9 cellular contexts compared by ENCODE assay signal in genomic region chr12:121781751-121782615, GRCh38. TPM values are rescaled to one million over a fixed set of nuclear protein-coding genes. Genes with fewer than 3 reads are reported as not detected.
A peak's percentile ranks its signal among the peaks of the same experiment; 100 is the strongest.
DNase-seq lines count a peak whose midpoint lies in the region; ATAC-seq and TF ChIP-seq lines count a peak whose summit lies in the region.
"Had no signal": no experiment of that assay in that cellular context is flagged by ENCODE, and none has a peak within 500 bp of the region (broad histone marks: within the 10 kb centered on the region; RNA-seq: fewer than 3 reads in every experiment).

No MANE protein-coding gene starts in this region.

- no peak overlapping the region for H3K4me3 Mint-ChIP-seq in mesothelial cell of epicardium

- H3K36me3 Mint-ChIP-seq in mesothelial cell of epicardium: no peaks in the 10 kb centered on the region

- H3K27me3 ChIP-seq in NT2/D1 (ENCODE audit: insufficient read depth, insufficient read length): no peaks in the 10 kb centered on the region
- no peaks in the 10 kb centered on the region for H3K27me3 ChIP-seq in breast epithelium

- peaks cover 29% of the 10 kb centered on the region for H3K4me1 ChIP-seq in NT2/D1 (ENCODE audit: insufficient read depth, insufficient read length)
- no peaks in the 10 kb centered on the region for H3K4me1 ChIP-seq in breast epithelium

- peak overlapping the region; percentile 74 for H3K27ac Mint-ChIP-seq in mesothelial cell of epicardium

- H3K9me3 ChIP-seq in NT2/D1 (ENCODE audit: insufficient read depth, low read length): no peaks in the 10 kb centered on the region
- no peaks in the 10 kb centered on the region for H3K9me3 ChIP-seq in breast epithelium

- no peak overlapping the region for H3K4me3 ChIP-seq in NT2/D1 (ENCODE audit: insufficient read length, low read depth)
- H3K4me3 ChIP-seq in breast epithelium: no peak overlapping the region

- peak; percentile 47 for ATAC-seq in GM21619 (IDR thresholded peaks at IDR 0.05; ENCODE audit: unreplicated experiment)

- peak; percentile 67 for DNase-seq in DMS 273 (lab: John Stamatoyannopoulos, UW; ENCODE audit: unreplicated experiment)
- no peak for DNase-seq in NT2/D1 (ENCODE audit: low read depth, low spot score)
- DNase-seq in astrocyte of the hippocampus (ENCODE audit: low read depth, low spot score): peak; percentile 43
- DNase-seq in mesothelial cell of epicardium (ENCODE audit: low spot score in 2 of 2, unreplicated experiment in 2 of 2): no peak
- DNase-seq in C1 segment of cervical spinal cord (lab: John Stamatoyannopoulos, UW): no peak
- no peak for DNase-seq in KG1 (lab: John Stamatoyannopoulos, UW)
- DNase-seq in breast epithelium (ENCODE audit: low spot score in 2 of 2): no peak

- H3K9me3 Mint-ChIP-seq in mesothelial cell of epicardium: no peaks in the 10 kb centered on the region

- TF ChIP-seq CTCF in mesothelial cell of epicardium (IDR thresholded peaks at IDR 0.05; ENCODE audit: unreplicated experiment) (no peak), breast epithelium (IDR thresholded peaks at IDR 0.05) (no peak)

- intact Hi-C loops in breast epithelium (cut with DNase I; ENCODE audit: low total_unique reads): no loop called here

- peaks cover 13% of the 10 kb centered on the region for H3K4me1 Mint-ChIP-seq in mesothelial cell of epicardium

- H3K27me3 Mint-ChIP-seq in mesothelial cell of epicardium (ENCODE audit: low read depth): no peaks in the 10 kb centered on the region

- H3K36me3 ChIP-seq in NT2/D1 (ENCODE audit: insufficient read depth, insufficient read length, low read length) (peaks cover 45% of the 10 kb centered on the region), breast epithelium (no peaks in the 10 kb centered on the region)

- TF ChIP-seq POLR2A in breast epithelium (IDR thresholded peaks at IDR 0.05): no peak

- H3K9ac ChIP-seq in NT2/D1 (ENCODE audit: insufficient read length, low read depth): peak overlapping the region; percentile 57

- H3K27ac ChIP-seq in breast epithelium: peak overlapping the region in 1 of 2 donors; percentile 71
- H3K27ac ChIP-seq: HL-60 had no signal

RNA-seq across cellular contexts. Expression of gene RHOF, which starts 11.5 kb away (rescaled TPM):
- total RNA-seq in mesothelial cell of epicardium (33.0 to 37.8 TPM (median 33.8 TPM) in 3 replicates), breast epithelium (10 to 100 TPM in 2 of 3 donors, 1 to 10 TPM in 1; 5.8 to 13.1 (median 12.0) TPM)

RNA-seq across cellular contexts. Expression of gene SETD1B, which starts 21.8 kb away (rescaled TPM):
- total RNA-seq in mesothelial cell of epicardium (26.5 to 27.2 TPM (median 26.8 TPM) in 3 replicates), breast epithelium (1 to 10 TPM; 4.2 to 7.9 (median 6.1) TPM)

Comparison
In these comparisons a context has a peak if more than half of its experiments do, and no peak if none do; other contexts are left out.
1. DNase-seq: peak in DMS 273 (single experiment) and astrocyte of the hippocampus (single experiment); none in NT2/D1 (single experiment), mesothelial cell of epicardium (0 of 2), C1 segment of cervical spinal cord (0 of 14), KG1 (single experiment) and breast epithelium (0 of 2).